Comparison of ENCODE assay signal across 1 cellular context in the genomic region with DNA sequence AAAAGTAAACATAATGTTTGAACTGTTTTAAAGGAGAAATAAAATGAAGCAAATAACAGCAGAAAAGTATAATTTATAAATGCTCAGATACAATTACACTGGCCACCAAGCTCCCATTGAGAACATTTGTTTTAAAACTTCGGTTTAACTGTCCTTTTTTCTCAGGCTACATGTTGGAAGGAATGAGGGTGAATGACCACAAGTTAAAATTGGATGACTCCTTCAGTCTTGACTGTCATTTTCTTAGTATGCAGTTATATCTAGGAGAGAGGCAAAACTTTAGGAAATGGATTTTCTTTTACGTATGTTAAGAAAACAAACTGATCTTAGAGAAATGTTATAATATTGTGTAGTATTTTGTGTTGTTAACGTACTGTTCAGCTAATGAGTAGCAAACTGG.
TF ChIP-seq lines count a peak whose summit lies in the region.

No MANE protein-coding gene starts in this region.

TF ChIP-seq in HepG2, 621 proteins besides CTCF, POLR2A, EP300 and RAD21:
- TF ChIP-seq, protein P1, sequence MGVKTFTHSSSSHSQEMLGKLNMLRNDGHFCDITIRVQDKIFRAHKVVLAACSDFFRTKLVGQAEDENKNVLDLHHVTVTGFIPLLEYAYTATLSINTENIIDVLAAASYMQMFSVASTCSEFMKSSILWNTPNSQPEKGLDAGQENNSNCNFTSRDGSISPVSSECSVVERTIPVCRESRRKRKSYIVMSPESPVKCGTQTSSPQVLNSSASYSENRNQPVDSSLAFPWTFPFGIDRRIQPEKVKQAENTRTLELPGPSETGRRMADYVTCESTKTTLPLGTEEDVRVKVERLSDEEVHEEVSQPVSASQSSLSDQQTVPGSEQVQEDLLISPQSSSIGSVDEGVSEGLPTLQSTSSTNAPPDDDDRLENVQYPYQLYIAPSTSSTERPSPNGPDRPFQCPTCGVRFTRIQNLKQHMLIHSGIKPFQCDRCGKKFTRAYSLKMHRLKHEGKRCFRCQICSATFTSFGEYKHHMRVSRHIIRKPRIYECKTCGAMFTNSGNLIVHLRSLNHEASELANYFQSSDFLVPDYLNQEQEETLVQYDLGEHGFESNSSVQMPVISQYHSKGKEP (CRISPR knock-in tag; IDR thresholded peaks at IDR 0.05), result no peak
- TF ChIP-seq MEF2D (CRISPR knock-in tag; IDR thresholded peaks at IDR 0.05) (no peak), PHF21A (CRISPR knock-in tag; IDR thresholded peaks at IDR 0.05) (no peak), ZNF33B (CRISPR knock-in tag; IDR thresholded peaks at IDR 0.05) (no peak), KDM2A (CRISPR knock-in tag; IDR thresholded peaks at IDR 0.05; ENCODE audit: borderline replicate concordance, low read depth) (no peak), ELF4 (CRISPR knock-in tag; IDR thresholded peaks at IDR 0.05; ENCODE audit: borderline replicate concordance) (no peak), MLLT10 (CRISPR knock-in tag; IDR thresholded peaks at IDR 0.05) (peak; percentile 17; the same call in 1 of the 2 replicates), SAP130 (CRISPR knock-in tag; IDR thresholded peaks at IDR 0.05; ENCODE audit: low read depth) (peak; percentile 12; the same call in 1 of the 2 replicates), RFXANK (CRISPR knock-in tag; IDR thresholded peaks at IDR 0.05) (no peak), KDM3A (CRISPR knock-in tag; IDR thresholded peaks at IDR 0.05; ENCODE audit: low read depth) (no peak), MAFK (conservative IDR thresholded peaks at IDR 0.05 in 1 of 2, IDR thresholded peaks at IDR 0.05 in 1 of 2; ENCODE audit: low read length in 2 of 2) (no peak), MZF1 (CRISPR knock-in tag; IDR thresholded peaks at IDR 0.05; ENCODE audit: borderline replicate concordance) (no peak), RBM22 (optimal IDR thresholded peaks at IDR 0.05; ENCODE audit: low read length) (peak; percentile 45), SRSF1 (optimal IDR thresholded peaks at IDR 0.05; ENCODE audit: low read depth, low read length) (no peak), SATB2 (CRISPR knock-in tag; IDR thresholded peaks at IDR 0.05) (no peak), MED13 (CRISPR knock-in tag; IDR thresholded peaks at IDR 0.05) (no peak), ZFP90 (CRISPR knock-in tag; IDR thresholded peaks at IDR 0.05; ENCODE audit: borderline replicate concordance) (no peak), ISX (CRISPR knock-in tag; conservative IDR thresholded peaks at IDR 0.05) (no peak), POLR2AphosphoS5 (IDR thresholded peaks at IDR 0.05; ENCODE audit: low read depth, low read length) (peak; percentile 39; the same call in 1 of the 2 replicates), ZNF543 (CRISPR knock-in tag; IDR thresholded peaks at IDR 0.05) (no peak), ZNF615 (CRISPR knock-in tag; IDR thresholded peaks at IDR 0.05; ENCODE audit: borderline replicate concordance) (no peak), MIXL1 (CRISPR knock-in tag; IDR thresholded peaks at IDR 0.05) (no peak), ZNF782 (CRISPR knock-in tag; IDR thresholded peaks at IDR 0.05; ENCODE audit: borderline replicate concordance) (no peak), ZNF350 (CRISPR knock-in tag; IDR thresholded peaks at IDR 0.05; ENCODE audit: borderline replicate concordance, low read depth) (no peak), IRF2 (CRISPR knock-in tag; IDR thresholded peaks at IDR 0.05) (no peak), HNRNPL (IDR thresholded peaks at IDR 0.05; ENCODE audit: low read depth, low read length) (0 out of 2 replicates have a peak, but pooled peaks have one; percentile 22), NFYB (CRISPR knock-in tag; IDR thresholded peaks at IDR 0.05) (no peak), NR2C2 (CRISPR knock-in tag; IDR thresholded peaks at IDR 0.05; ENCODE audit: borderline replicate concordance) (no peak), ZNF780A (CRISPR knock-in tag; IDR thresholded peaks at IDR 0.05) (no peak)
- TF ChIP-seq, protein P2, sequence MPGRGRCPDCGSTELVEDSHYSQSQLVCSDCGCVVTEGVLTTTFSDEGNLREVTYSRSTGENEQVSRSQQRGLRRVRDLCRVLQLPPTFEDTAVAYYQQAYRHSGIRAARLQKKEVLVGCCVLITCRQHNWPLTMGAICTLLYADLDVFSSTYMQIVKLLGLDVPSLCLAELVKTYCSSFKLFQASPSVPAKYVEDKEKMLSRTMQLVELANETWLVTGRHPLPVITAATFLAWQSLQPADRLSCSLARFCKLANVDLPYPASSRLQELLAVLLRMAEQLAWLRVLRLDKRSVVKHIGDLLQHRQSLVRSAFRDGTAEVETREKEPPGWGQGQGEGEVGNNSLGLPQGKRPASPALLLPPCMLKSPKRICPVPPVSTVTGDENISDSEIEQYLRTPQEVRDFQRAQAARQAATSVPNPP (CRISPR knock-in tag; IDR thresholded peaks at IDR 0.05), result no peak
- TF ChIP-seq, protein P3, sequence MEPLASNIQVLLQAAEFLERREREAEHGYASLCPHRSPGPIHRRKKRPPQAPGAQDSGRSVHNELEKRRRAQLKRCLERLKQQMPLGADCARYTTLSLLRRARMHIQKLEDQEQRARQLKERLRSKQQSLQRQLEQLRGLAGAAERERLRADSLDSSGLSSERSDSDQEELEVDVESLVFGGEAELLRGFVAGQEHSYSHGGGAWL (CRISPR knock-in tag; IDR thresholded peaks at IDR 0.05), result no peak
- TF ChIP-seq, protein P4, sequence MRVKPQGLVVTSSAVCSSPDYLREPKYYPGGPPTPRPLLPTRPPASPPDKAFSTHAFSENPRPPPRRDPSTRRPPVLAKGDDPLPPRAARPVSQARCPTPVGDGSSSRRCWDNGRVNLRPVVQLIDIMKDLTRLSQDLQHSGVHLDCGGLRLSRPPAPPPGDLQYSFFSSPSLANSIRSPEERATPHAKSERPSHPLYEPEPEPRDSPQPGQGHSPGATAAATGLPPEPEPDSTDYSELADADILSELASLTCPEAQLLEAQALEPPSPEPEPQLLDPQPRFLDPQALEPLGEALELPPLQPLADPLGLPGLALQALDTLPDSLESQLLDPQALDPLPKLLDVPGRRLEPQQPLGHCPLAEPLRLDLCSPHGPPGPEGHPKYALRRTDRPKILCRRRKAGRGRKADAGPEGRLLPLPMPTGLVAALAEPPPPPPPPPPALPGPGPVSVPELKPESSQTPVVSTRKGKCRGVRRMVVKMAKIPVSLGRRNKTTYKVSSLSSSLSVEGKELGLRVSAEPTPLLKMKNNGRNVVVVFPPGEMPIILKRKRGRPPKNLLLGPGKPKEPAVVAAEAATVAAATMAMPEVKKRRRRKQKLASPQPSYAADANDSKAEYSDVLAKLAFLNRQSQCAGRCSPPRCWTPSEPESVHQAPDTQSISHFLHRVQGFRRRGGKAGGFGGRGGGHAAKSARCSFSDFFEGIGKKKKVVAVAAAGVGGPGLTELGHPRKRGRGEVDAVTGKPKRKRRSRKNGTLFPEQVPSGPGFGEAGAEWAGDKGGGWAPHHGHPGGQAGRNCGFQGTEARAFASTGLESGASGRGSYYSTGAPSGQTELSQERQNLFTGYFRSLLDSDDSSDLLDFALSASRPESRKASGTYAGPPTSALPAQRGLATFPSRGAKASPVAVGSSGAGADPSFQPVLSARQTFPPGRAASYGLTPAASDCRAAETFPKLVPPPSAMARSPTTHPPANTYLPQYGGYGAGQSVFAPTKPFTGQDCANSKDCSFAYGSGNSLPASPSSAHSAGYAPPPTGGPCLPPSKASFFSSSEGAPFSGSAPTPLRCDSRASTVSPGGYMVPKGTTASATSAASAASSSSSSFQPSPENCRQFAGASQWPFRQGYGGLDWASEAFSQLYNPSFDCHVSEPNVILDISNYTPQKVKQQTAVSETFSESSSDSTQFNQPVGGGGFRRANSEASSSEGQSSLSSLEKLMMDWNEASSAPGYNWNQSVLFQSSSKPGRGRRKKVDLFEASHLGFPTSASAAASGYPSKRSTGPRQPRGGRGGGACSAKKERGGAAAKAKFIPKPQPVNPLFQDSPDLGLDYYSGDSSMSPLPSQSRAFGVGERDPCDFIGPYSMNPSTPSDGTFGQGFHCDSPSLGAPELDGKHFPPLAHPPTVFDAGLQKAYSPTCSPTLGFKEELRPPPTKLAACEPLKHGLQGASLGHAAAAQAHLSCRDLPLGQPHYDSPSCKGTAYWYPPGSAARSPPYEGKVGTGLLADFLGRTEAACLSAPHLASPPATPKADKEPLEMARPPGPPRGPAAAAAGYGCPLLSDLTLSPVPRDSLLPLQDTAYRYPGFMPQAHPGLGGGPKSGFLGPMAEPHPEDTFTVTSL (CRISPR knock-in tag; IDR thresholded peaks at IDR 0.05; ENCODE audit: borderline replicate concordance), result no peak
- TF ChIP-seq, protein P5, sequence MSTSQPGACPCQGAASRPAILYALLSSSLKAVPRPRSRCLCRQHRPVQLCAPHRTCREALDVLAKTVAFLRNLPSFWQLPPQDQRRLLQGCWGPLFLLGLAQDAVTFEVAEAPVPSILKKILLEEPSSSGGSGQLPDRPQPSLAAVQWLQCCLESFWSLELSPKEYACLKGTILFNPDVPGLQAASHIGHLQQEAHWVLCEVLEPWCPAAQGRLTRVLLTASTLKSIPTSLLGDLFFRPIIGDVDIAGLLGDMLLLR (CRISPR knock-in tag; IDR thresholded peaks at IDR 0.05), result no peak
- TF ChIP-seq, protein P6, sequence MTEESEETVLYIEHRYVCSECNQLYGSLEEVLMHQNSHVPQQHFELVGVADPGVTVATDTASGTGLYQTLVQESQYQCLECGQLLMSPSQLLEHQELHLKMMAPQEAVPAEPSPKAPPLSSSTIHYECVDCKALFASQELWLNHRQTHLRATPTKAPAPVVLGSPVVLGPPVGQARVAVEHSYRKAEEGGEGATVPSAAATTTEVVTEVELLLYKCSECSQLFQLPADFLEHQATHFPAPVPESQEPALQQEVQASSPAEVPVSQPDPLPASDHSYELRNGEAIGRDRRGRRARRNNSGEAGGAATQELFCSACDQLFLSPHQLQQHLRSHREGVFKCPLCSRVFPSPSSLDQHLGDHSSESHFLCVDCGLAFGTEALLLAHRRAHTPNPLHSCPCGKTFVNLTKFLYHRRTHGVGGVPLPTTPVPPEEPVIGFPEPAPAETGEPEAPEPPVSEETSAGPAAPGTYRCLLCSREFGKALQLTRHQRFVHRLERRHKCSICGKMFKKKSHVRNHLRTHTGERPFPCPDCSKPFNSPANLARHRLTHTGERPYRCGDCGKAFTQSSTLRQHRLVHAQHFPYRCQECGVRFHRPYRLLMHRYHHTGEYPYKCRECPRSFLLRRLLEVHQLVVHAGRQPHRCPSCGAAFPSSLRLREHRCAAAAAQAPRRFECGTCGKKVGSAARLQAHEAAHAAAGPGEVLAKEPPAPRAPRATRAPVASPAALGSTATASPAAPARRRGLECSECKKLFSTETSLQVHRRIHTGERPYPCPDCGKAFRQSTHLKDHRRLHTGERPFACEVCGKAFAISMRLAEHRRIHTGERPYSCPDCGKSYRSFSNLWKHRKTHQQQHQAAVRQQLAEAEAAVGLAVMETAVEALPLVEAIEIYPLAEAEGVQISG (CRISPR knock-in tag; IDR thresholded peaks at IDR 0.05), result no peak
- TF ChIP-seq, protein P7, sequence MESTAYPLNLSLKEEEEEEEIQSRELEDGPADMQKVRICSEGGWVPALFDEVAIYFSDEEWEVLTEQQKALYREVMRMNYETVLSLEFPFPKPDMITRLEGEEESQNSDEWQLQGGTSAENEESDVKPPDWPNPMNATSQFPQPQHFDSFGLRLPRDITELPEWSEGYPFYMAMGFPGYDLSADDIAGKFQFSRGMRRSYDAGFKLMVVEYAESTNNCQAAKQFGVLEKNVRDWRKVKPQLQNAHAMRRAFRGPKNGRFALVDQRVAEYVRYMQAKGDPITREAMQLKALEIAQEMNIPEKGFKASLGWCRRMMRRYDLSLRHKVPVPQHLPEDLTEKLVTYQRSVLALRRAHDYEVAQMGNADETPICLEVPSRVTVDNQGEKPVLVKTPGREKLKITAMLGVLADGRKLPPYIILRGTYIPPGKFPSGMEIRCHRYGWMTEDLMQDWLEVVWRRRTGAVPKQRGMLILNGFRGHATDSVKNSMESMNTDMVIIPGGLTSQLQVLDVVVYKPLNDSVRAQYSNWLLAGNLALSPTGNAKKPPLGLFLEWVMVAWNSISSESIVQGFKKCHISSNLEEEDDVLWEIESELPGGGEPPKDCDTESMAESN (CRISPR knock-in tag; conservative IDR thresholded peaks at IDR 0.05), result no peak
- TF ChIP-seq, protein P8, sequence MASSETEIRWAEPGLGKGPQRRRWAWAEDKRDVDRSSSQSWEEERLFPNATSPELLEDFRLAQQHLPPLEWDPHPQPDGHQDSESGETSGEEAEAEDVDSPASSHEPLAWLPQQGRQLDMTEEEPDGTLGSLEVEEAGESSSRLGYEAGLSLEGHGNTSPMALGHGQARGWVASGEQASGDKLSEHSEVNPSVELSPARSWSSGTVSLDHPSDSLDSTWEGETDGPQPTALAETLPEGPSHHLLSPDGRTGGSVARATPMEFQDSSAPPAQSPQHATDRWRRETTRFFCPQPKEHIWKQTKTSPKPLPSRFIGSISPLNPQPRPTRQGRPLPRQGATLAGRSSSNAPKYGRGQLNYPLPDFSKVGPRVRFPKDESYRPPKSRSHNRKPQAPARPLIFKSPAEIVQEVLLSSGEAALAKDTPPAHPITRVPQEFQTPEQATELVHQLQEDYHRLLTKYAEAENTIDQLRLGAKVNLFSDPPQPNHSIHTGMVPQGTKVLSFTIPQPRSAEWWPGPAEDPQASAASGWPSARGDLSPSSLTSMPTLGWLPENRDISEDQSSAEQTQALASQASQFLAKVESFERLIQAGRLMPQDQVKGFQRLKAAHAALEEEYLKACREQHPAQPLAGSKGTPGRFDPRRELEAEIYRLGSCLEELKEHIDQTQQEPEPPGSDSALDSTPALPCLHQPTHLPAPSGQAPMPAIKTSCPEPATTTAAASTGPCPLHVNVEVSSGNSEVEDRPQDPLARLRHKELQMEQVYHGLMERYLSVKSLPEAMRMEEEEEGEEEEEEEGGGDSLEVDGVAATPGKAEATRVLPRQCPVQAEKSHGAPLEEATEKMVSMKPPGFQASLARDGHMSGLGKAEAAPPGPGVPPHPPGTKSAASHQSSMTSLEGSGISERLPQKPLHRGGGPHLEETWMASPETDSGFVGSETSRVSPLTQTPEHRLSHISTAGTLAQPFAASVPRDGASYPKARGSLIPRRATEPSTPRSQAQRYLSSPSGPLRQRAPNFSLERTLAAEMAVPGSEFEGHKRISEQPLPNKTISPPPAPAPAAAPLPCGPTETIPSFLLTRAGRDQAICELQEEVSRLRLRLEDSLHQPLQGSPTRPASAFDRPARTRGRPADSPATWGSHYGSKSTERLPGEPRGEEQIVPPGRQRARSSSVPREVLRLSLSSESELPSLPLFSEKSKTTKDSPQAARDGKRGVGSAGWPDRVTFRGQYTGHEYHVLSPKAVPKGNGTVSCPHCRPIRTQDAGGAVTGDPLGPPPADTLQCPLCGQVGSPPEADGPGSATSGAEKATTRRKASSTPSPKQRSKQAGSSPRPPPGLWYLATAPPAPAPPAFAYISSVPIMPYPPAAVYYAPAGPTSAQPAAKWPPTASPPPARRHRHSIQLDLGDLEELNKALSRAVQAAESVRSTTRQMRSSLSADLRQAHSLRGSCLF (CRISPR knock-in tag; IDR thresholded peaks at IDR 0.05; ENCODE audit: borderline replicate concordance), result no peak
